1 cellular context compared by ENCODE assay signal in the genomic region with DNA sequence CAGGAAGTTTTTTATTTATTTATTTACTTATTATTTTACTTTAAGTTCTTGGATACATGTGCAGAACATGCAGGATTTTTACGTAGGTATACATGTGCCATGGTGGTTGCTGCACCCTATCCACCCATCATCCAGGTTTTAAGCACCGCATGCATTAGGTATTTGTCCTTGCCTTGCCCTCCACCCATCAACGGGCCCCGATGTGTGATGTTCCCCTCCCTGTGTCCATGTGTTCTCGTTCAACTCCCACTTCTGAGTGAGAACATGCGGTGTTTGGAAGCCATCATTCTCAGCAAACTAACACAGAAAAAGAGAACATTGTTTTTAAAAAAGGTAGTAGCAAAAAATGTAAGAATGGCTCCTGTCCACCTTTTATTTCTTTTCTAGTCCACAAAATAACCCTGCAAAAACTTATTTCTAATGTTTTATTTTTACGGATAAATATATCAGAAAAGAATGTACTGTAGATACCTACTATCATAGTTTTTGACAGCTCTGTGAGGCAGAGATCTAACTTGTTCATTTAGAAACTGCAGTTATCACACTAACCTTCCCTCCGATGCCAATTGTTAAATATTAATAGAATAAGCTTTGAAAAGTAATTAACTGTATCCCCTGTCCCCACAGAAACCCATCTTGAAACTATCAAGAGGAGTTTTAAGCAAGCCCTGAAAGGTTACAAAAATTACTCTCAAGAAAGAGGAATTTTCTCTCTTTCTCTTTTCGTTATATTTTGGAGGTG.
TF ChIP-seq lines count a peak whose summit lies in the region.

No MANE protein-coding gene starts in this region.

TF ChIP-seq in GM12878, 131 proteins besides CTCF, POLR2A, EP300 and RAD21:
- TF ChIP-seq, protein P1, sequence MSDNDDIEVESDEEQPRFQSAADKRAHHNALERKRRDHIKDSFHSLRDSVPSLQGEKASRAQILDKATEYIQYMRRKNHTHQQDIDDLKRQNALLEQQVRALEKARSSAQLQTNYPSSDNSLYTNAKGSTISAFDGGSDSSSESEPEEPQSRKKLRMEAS (IDR thresholded peaks at IDR 0.05; ENCODE audit: low read depth, low read length): no peak
- TF ChIP-seq, protein P2, sequence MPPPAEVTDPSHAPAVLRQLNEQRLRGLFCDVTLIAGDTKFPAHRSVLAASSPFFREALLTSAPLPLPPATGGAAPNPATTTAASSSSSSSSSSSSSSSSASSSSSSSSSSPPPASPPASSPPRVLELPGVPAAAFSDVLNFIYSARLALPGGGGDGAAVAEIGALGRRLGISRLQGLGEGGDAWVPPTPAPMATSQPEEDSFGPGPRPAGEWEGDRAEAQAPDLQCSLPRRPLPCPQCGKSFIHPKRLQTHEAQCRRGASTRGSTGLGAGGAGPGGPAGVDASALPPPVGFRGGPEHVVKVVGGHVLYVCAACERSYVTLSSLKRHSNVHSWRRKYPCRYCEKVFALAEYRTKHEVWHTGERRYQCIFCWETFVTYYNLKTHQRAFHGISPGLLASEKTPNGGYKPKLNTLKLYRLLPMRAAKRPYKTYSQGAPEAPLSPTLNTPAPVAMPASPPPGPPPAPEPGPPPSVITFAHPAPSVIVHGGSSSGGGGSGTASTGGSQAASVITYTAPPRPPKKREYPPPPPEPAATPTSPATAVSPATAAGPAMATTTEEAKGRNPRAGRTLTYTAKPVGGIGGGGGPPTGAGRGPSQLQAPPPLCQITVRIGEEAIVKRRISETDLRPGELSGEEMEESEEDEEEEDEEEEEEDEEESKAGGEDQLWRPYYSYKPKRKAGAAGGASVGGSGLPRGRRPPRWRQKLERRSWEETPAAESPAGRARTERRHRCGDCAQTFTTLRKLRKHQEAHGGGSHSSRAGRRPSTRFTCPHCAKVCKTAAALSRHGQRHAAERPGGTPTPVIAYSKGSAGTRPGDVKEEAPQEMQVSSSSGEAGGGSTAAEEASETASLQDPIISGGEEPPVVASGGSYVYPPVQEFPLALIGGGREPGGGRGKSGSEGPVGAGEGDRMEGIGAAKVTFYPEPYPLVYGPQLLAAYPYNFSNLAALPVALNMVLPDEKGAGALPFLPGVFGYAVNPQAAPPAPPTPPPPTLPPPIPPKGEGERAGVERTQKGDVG (CRISPR knock-in tag; IDR thresholded peaks at IDR 0.05): no peak
- TF ChIP-seq SREBF1 (IDR thresholded peaks at IDR 0.05; ENCODE audit: low read length): no peak
- TF ChIP-seq ESRRA (IDR thresholded peaks at IDR 0.05; ENCODE audit: low read length): no peak
- TF ChIP-seq RAD51 (IDR thresholded peaks at IDR 0.05): no peak
- peak; percentile 83 for TF ChIP-seq ZNF217 (IDR thresholded peaks at IDR 0.05)
- TF ChIP-seq NR2F1 (conservative IDR thresholded peaks at IDR 0.05): 0 out of 2 replicates have a peak, but pooled peaks have one; percentile 31
